9 cellular contexts compared by ENCODE assay signal in genomic region chr19:5803441-5803751, GRCh38. TPM values are rescaled to one million over a fixed set of nuclear protein-coding genes. Genes with fewer than 3 reads are reported as not detected.
DNase-seq lines count a peak whose midpoint lies in the region; ATAC-seq and TF ChIP-seq lines count a peak whose summit lies in the region.
"Had no signal": no experiment of that assay in that cellular context is flagged by ENCODE, and none has a peak within 500 bp of the region (broad histone marks: within the 10 kb centered on the region; RNA-seq: fewer than 3 reads in every experiment).

No MANE protein-coding gene starts in this region.

- peaks cover 5% of the 10 kb centered on the region for H3K27me3 Mint-ChIP-seq in activated naive CD4-positive, alpha-beta T cell treated with anti-CD3 and anti-CD28 coated beads, Interleukin-2, amount 50 U/mL, for 24 hours

- H3K36me3 ChIP-seq in adipocyte (ENCODE audit: control insufficient read depth, insufficient read depth, low read length, severe bottlenecking) = no peaks in the 10 kb centered on the region
- no peaks in the 10 kb centered on the region for H3K36me3 ChIP-seq in upper lobe of left lung
- H3K36me3 ChIP-seq: pancreas had no signal

- H3K9me3 Mint-ChIP-seq in activated naive CD4-positive, alpha-beta T cell treated with anti-CD3 and anti-CD28 coated beads, Interleukin-2, amount 50 U/mL, for 24 hours = no peaks in the 10 kb centered on the region

- peaks cover 18% of the 10 kb centered on the region for H3K4me1 Mint-ChIP-seq in activated naive CD4-positive, alpha-beta T cell treated with anti-CD3 and anti-CD28 coated beads, Interleukin-2, amount 50 U/mL, for 24 hours

- TF ChIP-seq CTCF in upper lobe of left lung (IDR thresholded peaks at IDR 0.05) = no peak

- ATAC-seq in left colon = peak; percentile 0
- ATAC-seq in upper lobe of left lung (ENCODE audit: low FRiP score in 2 of 2) = no peak
- ATAC-seq in GM21619 (IDR thresholded peaks at IDR 0.05; ENCODE audit: unreplicated experiment) = no peak

- no peak overlapping the region for H3K27ac ChIP-seq in upper lobe of left lung
- H3K27ac ChIP-seq: pancreas had no signal

- DNase-seq in activated naive CD4-positive, alpha-beta T cell treated with anti-CD3 and anti-CD28 coated beads, Interleukin-2, amount 50 U/mL, for 16 hours = no peak
- DNase-seq in adipocyte (ENCODE audit: low read depth) (no peak), left colon (no peak), upper lobe of left lung (no peak), NCI-H1694 treated with DMSO at 0.1 percent for 48 hours (lab: John Stamatoyannopoulos, UW) (no peak), Kasumi-1 (lab: John Stamatoyannopoulos, UW) (no peak)

- H3K36me3 Mint-ChIP-seq in activated naive CD4-positive, alpha-beta T cell treated with anti-CD3 and anti-CD28 coated beads, Interleukin-2, amount 50 U/mL, for 24 hours = no peaks in the 10 kb centered on the region

- intact Hi-C loops in left colon (cut with DNase I, micrococcal nuclease) = no loop called here

- H3K9ac ChIP-seq in adipocyte (ENCODE audit: low read length) = peak overlapping the region; percentile 33

- no peak for TF ChIP-seq EP300 in upper lobe of left lung (IDR thresholded peaks at IDR 0.05)

- H3K4me3 ChIP-seq in adipocyte (ENCODE audit: low read length) (peak overlapping the region; percentile 69), upper lobe of left lung (peak overlapping the region; percentile 10 to 47 (median 42))

- H3K4me3 Mint-ChIP-seq in activated naive CD4-positive, alpha-beta T cell treated with anti-CD3 and anti-CD28 coated beads, Interleukin-2, amount 50 U/mL, for 24 hours = peak overlapping the region; percentile 57

- peaks cover 23% of the 10 kb centered on the region for H3K4me1 ChIP-seq in adipocyte (ENCODE audit: control insufficient read depth, insufficient read depth, low read length)
- H3K4me1 ChIP-seq in upper lobe of left lung = peaks cover 17 to 36% (median 19%) of the 10 kb centered on the region in 4 donors

- H3K27ac Mint-ChIP-seq in activated naive CD4-positive, alpha-beta T cell treated with anti-CD3 and anti-CD28 coated beads, Interleukin-2, amount 50 U/mL, for 24 hours = no peak overlapping the region

- no peaks in the 10 kb centered on the region for H3K9me3 ChIP-seq in adipocyte (ENCODE audit: control insufficient read depth, low read length)
- H3K9me3 ChIP-seq in upper lobe of left lung = no peaks in the 10 kb centered on the region
- H3K9me3 ChIP-seq: pancreas had no signal

- no peak for TF ChIP-seq POLR2A in upper lobe of left lung (IDR thresholded peaks at IDR 0.05)

- H3K27me3 ChIP-seq in adipocyte (replicated peaks; ENCODE audit: control insufficient read depth, insufficient read depth, low read length) = peaks cover 20% of the 10 kb centered on the region
- H3K27me3 ChIP-seq in upper lobe of left lung = peaks cover 0 to 29% (median 13%) of the 10 kb centered on the region in 4 donors
- H3K27me3 ChIP-seq: pancreas had no signal

- 1 to 21% methylated on average over 8 of the region's 8 CpGs for WGBS in upper lobe of left lung, 2 donors

RNA-seq across cellular contexts. Expression of gene NRTN, which starts 1.5 kb away (rescaled TPM):
- total RNA-seq in left colon (1 to 10 TPM; 1.2 to 1.7 TPM), upper lobe of left lung (10 to 100 TPM in 1 of 6 donors, 1 to 10 TPM in 4, under 1 TPM in 1; 0.77 to 13.3 (median 4.5) TPM)

RNA-seq across cellular contexts. Expression of gene DUS3L, which starts 12.4 kb away (rescaled TPM):
- total RNA-seq in left colon = 10 to 100 TPM; 24.8 to 39.4 TPM
- 10 to 100 TPM; 31.4 to 88.0 (median 43.1) TPM for total RNA-seq in upper lobe of left lung

RNA-seq across cellular contexts. Expression of gene PRR22, which starts 18.9 kb away (rescaled TPM):
- total RNA-seq in left colon (1 to 10 TPM; 2.6 to 4.5 TPM), upper lobe of left lung (1 to 10 TPM; 1.8 to 4.4 (median 3.4) TPM)

RNA-seq across cellular contexts. Expression of gene FUT6, which starts 36.1 kb away (rescaled TPM):
- total RNA-seq in left colon (10 to 100 TPM; 61.6 to 74.8 TPM), upper lobe of left lung (1 to 10 TPM in 2 of 6 donors, under 1 TPM in 4; 0.30 to 3.6 (median 0.82) TPM)

RNA-seq across cellular contexts. Expression of gene FUT3, which starts 47.9 kb away (rescaled TPM):
- total RNA-seq in left colon (100 to 1,000 TPM; 224 to 253 TPM), upper lobe of left lung (10 to 100 TPM in 4 of 6 donors, 1 to 10 TPM in 2; 4.2 to 19.5 (median 12.7) TPM)
